In genomic region chr3:13060341-13060910, GRCh38 we compare ENCODE assay signal across 31 cellular contexts.
"Had no signal": no experiment of that assay in that cellular context is flagged by ENCODE, and none has a peak within 500 bp of the region (broad histone marks: within the 10 kb centered on the region; RNA-seq: fewer than 3 reads in every experiment).

No MANE protein-coding gene starts in this region.

- H3K9me3 ChIP-seq: ascending aorta, esophagus squamous epithelium had no signal

- H3K4me1 Mint-ChIP-seq: activated CD4-positive, alpha-beta T cell treated with anti-CD3 and anti-CD28 coated beads for 36 hours; activated naive CD4-positive, alpha-beta T cell treated with anti-CD3 and anti-CD28 coated beads, Interleukin-2, amount 10 ng/mL, durations not matched to agents 7 days and 5 days had no signal

- H3K27me3 ChIP-seq: ascending aorta, esophagus squamous epithelium had no signal

- H3K4me1 ChIP-seq: ascending aorta had no signal

- H3K4me3 ChIP-seq: ascending aorta, esophagus squamous epithelium had no signal

- H3K36me3 Mint-ChIP-seq: activated CD4-positive, alpha-beta memory T cell treated with anti-CD3 and anti-CD28 coated beads for 36 hours; activated naive CD4-positive, alpha-beta T cell treated with anti-CD3 and anti-CD28 coated beads, Interleukin-2, amount 10 ng/mL, durations not matched to agents 7 days and 5 days; activated naive CD4-positive, alpha-beta T cell treated with anti-CD3 and anti-CD28 coated beads, Interleukin-2, amount 50 U/mL, for 72 hours had no signal

- H3K4me3 Mint-ChIP-seq: activated CD4-positive, alpha-beta memory T cell treated with anti-CD3 and anti-CD28 coated beads for 36 hours; activated CD4-positive, alpha-beta T cell treated with anti-CD3 and anti-CD28 coated beads for 36 hours; activated CD4-positive, alpha-beta T cell treated with anti-CD3 and anti-CD28 coated beads, Interleukin-2, amount 10 ng/mL, durations not matched to agents 24 days and 14 days; activated CD8-positive, alpha-beta memory T cell treated with anti-CD3 and anti-CD28 coated beads, Interleukin-2, amount 10 ng/mL, durations not matched to agents 7 days and 5 days; activated CD8-positive, alpha-beta T cell treated with anti-CD3 and anti-CD28 coated beads, Interleukin-2, amount 10 ng/mL, durations not matched to agents 7 days and 5 days; activated naive CD4-positive, alpha-beta T cell treated with anti-CD3 and anti-CD28 coated beads, Interleukin-2, amount 10 ng/mL, durations not matched to agents 7 days and 5 days; activated naive CD8-positive, alpha-beta T cell treated with anti-CD3 and anti-CD28 coated beads, Interleukin-2, amount 10 ng/mL, durations not matched to agents 7 days and 5 days; activated T-helper 1 cell treated with anti-CD3 and anti-CD28 coated beads, Interleukin-12 subunit alpha, Interleukin-12 subunit beta, Interleukin-2, Interleukin-4 antibody, amounts not matched to agents 30 ng/mL and 10 ng/mL and 1 ng/mL, durations not matched to agents 14 hours and 24 hours and 36 hours; brain; effector memory CD8-positive, alpha-beta T cell had no signal

- H3K27ac Mint-ChIP-seq: activated CD4-positive, alpha-beta memory T cell treated with anti-CD3 and anti-CD28 coated beads for 36 hours; activated CD4-positive, alpha-beta T cell treated with anti-CD3 and anti-CD28 coated beads for 36 hours; activated CD4-positive, alpha-beta T cell treated with anti-CD3 and anti-CD28 coated beads, Interleukin-2, amount 10 ng/mL, durations not matched to agents 24 days and 14 days; activated CD8-positive, alpha-beta memory T cell treated with anti-CD3 and anti-CD28 coated beads, Interleukin-2, amount 10 ng/mL, durations not matched to agents 7 days and 5 days; activated naive CD4-positive, alpha-beta T cell treated with anti-CD3 and anti-CD28 coated beads, Interleukin-2, amount 10 ng/mL, durations not matched to agents 7 days and 5 days; activated naive CD8-positive, alpha-beta T cell treated with anti-CD3 and anti-CD28 coated beads, Interleukin-2, amount 10 ng/mL, durations not matched to agents 7 days and 5 days; activated T-helper 1 cell treated with anti-CD3 and anti-CD28 coated beads, Interleukin-12 subunit alpha, Interleukin-12 subunit beta, Interleukin-2, Interleukin-4 antibody, amounts not matched to agents 30 ng/mL and 10 ng/mL and 1 ng/mL, durations not matched to agents 14 hours and 24 hours and 36 hours had no signal

- FAIRE-seq: bronchial epithelial cell, colon, endometrium, endothelial cell of umbilical vein, frontal cortex had no signal

- ATAC-seq: activated CD4-positive, alpha-beta T cell treated with anti-CD3 and anti-CD28 coated beads for 36 hours; activated CD8-positive, alpha-beta memory T cell treated with anti-CD3 and anti-CD28 coated beads, Interleukin-2, amount 10 ng/mL, durations not matched to agents 7 days and 5 days; activated CD8-positive, alpha-beta T cell treated with anti-CD3 and anti-CD28 coated beads, Interleukin-2, amount 10 ng/mL, durations not matched to agents 7 days and 5 days; activated naive CD4-positive, alpha-beta T cell treated with anti-CD3 and anti-CD28 coated beads, Interleukin-2, amount 50 U/mL, for 72 hours; effector memory CD8-positive, alpha-beta T cell had no signal

- DNase-seq: activated CD4-positive, alpha-beta memory T cell treated with anti-CD3 and anti-CD28 coated beads for 36 hours; activated CD4-positive, alpha-beta T cell treated with anti-CD3 and anti-CD28 coated beads for 36 hours; activated CD4-positive, alpha-beta T cell treated with anti-CD3 and anti-CD28 coated beads, Interleukin-2, amount 10 ng/mL, durations not matched to agents 24 days and 14 days; activated CD4-positive, CD25-positive, alpha-beta regulatory T cell; activated CD4-positive, CD25-positive, alpha-beta regulatory T cell treated with anti-CD3 and anti-CD28 coated beads, Interleukin-2, amount 50 U/mL, for 72 hours; activated CD8-positive, alpha-beta memory T cell treated with anti-CD3 and anti-CD28 coated beads, Interleukin-2, amount 10 ng/mL, durations not matched to agents 7 days and 5 days; activated CD8-positive, alpha-beta memory T cell treated with anti-CD3 and anti-CD28 coated beads, Interleukin-2, amount 50 U/mL, for 4 hours; activated CD8-positive, alpha-beta T cell treated with anti-CD3 and anti-CD28 coated beads, Interleukin-2, amount 10 ng/mL, durations not matched to agents 7 days and 5 days; activated gamma-delta T cell; activated naive CD4-positive, alpha-beta T cell; activated naive CD4-positive, alpha-beta T cell treated with anti-CD3 and anti-CD28 coated beads, Interleukin-2, amount 10 ng/mL, durations not matched to agents 7 days and 5 days; activated naive CD8-positive, alpha-beta T cell treated with anti-CD3 and anti-CD28 coated beads, Interleukin-2, amount 10 ng/mL, durations not matched to agents 7 days and 5 days; activated T-cell treated with anti-CD3 and anti-CD28 coated beads, Interleukin-2, amount 50 U/mL, for 1 hour; activated T-cell treated with anti-CD3 and anti-CD28 coated beads, Interleukin-2, amount 50 U/mL, for 48 hours; cortex of kidney; dermis blood vessel endothelial cell; effector CD4-positive, alpha-beta T cell; effector memory CD8-positive, alpha-beta T cell; esophagus squamous epithelium; head of caudate nucleus; T-helper 2 cell had no signal

- H3K27ac ChIP-seq: ascending aorta, epithelial cell of prostate, esophagus squamous epithelium had no signal

- H3K27me3 Mint-ChIP-seq: activated CD4-positive, alpha-beta memory T cell treated with anti-CD3 and anti-CD28 coated beads for 36 hours; activated CD4-positive, alpha-beta T cell treated with anti-CD3 and anti-CD28 coated beads for 36 hours; activated CD4-positive, alpha-beta T cell treated with anti-CD3 and anti-CD28 coated beads, Interleukin-2, amount 10 ng/mL, durations not matched to agents 24 days and 14 days; activated CD8-positive, alpha-beta memory T cell treated with anti-CD3 and anti-CD28 coated beads, Interleukin-2, amount 10 ng/mL, durations not matched to agents 7 days and 5 days; activated naive CD8-positive, alpha-beta T cell treated with anti-CD3 and anti-CD28 coated beads, Interleukin-2, amount 10 ng/mL, durations not matched to agents 7 days and 5 days; brain; effector memory CD8-positive, alpha-beta T cell had no signal

- H3K36me3 ChIP-seq: ascending aorta, esophagus squamous epithelium had no signal

- H3K9me3 Mint-ChIP-seq: activated CD4-positive, alpha-beta memory T cell treated with anti-CD3 and anti-CD28 coated beads for 36 hours; activated CD4-positive, alpha-beta T cell treated with anti-CD3 and anti-CD28 coated beads, Interleukin-2, amount 10 ng/mL, durations not matched to agents 24 days and 14 days; activated naive CD4-positive, alpha-beta T cell treated with anti-CD3 and anti-CD28 coated beads, Interleukin-2, amount 10 ng/mL, durations not matched to agents 7 days and 5 days; activated naive CD4-positive, alpha-beta T cell treated with anti-CD3 and anti-CD28 coated beads, Interleukin-2, amount 50 U/mL, for 72 hours; activated naive CD8-positive, alpha-beta T cell treated with anti-CD3 and anti-CD28 coated beads, Interleukin-2, amount 10 ng/mL, durations not matched to agents 7 days and 5 days; activated T-helper 1 cell treated with anti-CD3 and anti-CD28 coated beads, Interleukin-12 subunit alpha, Interleukin-12 subunit beta, Interleukin-2, Interleukin-4 antibody, amounts not matched to agents 30 ng/mL and 10 ng/mL and 1 ng/mL, durations not matched to agents 14 hours and 24 hours and 36 hours; brain; effector memory CD8-positive, alpha-beta T cell had no signal
